Comparison of ENCODE assay signal across 25 cellular contexts in the genomic region with DNA sequence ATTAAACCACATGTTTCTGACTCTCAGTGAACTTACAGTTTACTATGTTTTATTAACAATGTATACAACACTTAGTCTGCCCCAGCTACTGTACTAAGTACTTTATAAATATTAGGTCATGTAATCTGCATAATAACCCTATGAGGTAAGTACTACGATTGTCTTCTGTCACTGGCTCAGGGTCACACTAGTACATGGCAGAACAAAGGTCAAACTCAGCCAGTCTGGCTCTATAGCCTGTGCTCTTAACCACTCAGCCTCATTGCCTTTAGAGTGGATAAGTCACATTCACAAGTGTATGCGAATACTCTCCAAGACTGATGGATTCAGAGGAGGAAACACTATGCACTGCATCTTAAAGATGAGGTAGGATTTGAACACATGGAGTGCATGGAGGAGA.
"Had no signal": no experiment of that assay in that cellular context is flagged by ENCODE, and none has a peak within 500 bp of the region (broad histone marks: within the 10 kb centered on the region; RNA-seq: fewer than 3 reads in every experiment).

No MANE protein-coding gene starts in this region.

- H3K4me1 ChIP-seq: parathyroid adenoma, prostate gland, suprapubic skin had no signal

- H3K36me3 ChIP-seq: heart right ventricle, left ventricle myocardium inferior, prostate gland, right lobe of liver, spleen, suprapubic skin, tibial nerve had no signal

- H3K36me3 Mint-ChIP-seq: naive B cell had no signal

- H3K9me3 Mint-ChIP-seq: naive B cell, nephron had no signal

- H3K4me3 Mint-ChIP-seq: naive B cell, nephron had no signal

- H3K27me3 ChIP-seq: right lobe of liver, tibial nerve had no signal

- H3K9me3 ChIP-seq: heart right ventricle, left ventricle myocardium inferior, prostate gland, right lobe of liver, spleen, suprapubic skin, tibial nerve had no signal

- FAIRE-seq: endometrium, frontal cortex, keratinocyte had no signal

- ATAC-seq: esophagus mucosa, heart right ventricle had no signal

- H3K4me3 ChIP-seq: coronary artery, heart right ventricle, left ventricle myocardium inferior, lung, prostate gland, right lobe of liver, spleen, suprapubic skin, tibial nerve had no signal

- H3K4me1 Mint-ChIP-seq: naive B cell had no signal

- H3K27ac Mint-ChIP-seq: naive B cell had no signal

- DNase-seq: central memory CD4-positive, alpha-beta T cell; effector memory CD4-positive, alpha-beta T cell; heart right ventricle; hypothalamus; left ventricle myocardium inferior; mesendoderm; naive B cell; retina; right lobe of liver; spleen; stimulated activated CD4-positive, alpha-beta T cell treated with anti-CD3 and anti-CD28 coated beads, Interleukin-15, amount 100 ng/mL, for 24 hours; stimulated activated CD4-positive, alpha-beta T cell treated with anti-CD3 and anti-CD28 coated beads, Interleukin-1b, Interleukin-23, amount 100 ng/mL, for 48 hours; stimulated activated CD4-positive, alpha-beta T cell treated with anti-CD3 and anti-CD28 coated beads, Interleukin-4, amount 100 ng/mL, for 4 hours; stimulated activated naive CD4-positive, alpha-beta T cell had no signal

- H3K27ac ChIP-seq: heart right ventricle, left ventricle myocardium inferior, parathyroid adenoma, right lobe of liver, spleen, suprapubic skin, tibial nerve had no signal
